Comparison of ENCODE assay signal across 21 cellular contexts in the genomic region with DNA sequence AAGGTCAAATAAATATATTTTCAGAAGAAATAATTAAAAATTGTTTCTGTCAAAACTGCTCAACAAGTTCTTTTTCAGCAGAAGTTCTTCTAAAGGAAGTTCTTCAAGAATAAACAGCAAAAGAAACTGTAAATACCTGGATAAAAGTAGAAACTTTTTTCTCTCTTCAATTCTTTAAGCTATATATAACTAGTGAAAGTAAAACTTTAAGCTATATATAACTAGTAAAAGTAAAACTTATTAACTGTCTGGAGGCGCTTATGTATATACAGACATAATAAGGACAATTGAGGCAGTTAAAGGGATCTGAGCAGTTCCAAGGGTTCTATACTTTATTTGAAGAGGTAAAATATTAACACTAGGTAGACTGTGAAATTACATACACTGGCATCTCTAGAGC.
"Had no signal": no experiment of that assay in that cellular context is flagged by ENCODE, and none has a peak within 500 bp of the region (broad histone marks: within the 10 kb centered on the region; RNA-seq: fewer than 3 reads in every experiment).

No MANE protein-coding gene starts in this region.

- FAIRE-seq: astrocyte had no signal

- DNase-seq: activated CD4-positive, alpha-beta T cell treated with anti-CD3 and anti-CD28 coated beads for 36 hours; activated CD8-positive, alpha-beta memory T cell treated with anti-CD3 and anti-CD28 coated beads, Interleukin-2, amount 50 U/mL, for 4 hours; activated CD8-positive, alpha-beta T cell treated with anti-CD3 and anti-CD28 coated beads for 36 hours; activated gamma-delta T cell treated with Interleukin-2 at 50 U/mL for 16 hours; activated naive CD4-positive, alpha-beta T cell treated with anti-CD3 and anti-CD28 coated beads, Interleukin-2, amount 10 ng/mL, durations not matched to agents 7 days and 5 days; activated T-cell treated with anti-CD3 and anti-CD28 coated beads, Interleukin-2, amount 50 U/mL, for 72 hours; amygdala; KG1; NCI-H1048; NCI-H1930; NCI-H2107; NCI-H2171 treated with DMSO at 0.1 percent for 48 hours; NCI-H226; NCI-H526; NCI-H774; SIG-M5; T-helper 2 cell; WERI-Rb-1 had no signal

- H3K4me1 Mint-ChIP-seq: brain had no signal

- H3K27ac Mint-ChIP-seq: activated CD4-positive, alpha-beta T cell treated with anti-CD3 and anti-CD28 coated beads for 36 hours; activated naive CD4-positive, alpha-beta T cell treated with anti-CD3 and anti-CD28 coated beads, Interleukin-2, amount 10 ng/mL, durations not matched to agents 7 days and 5 days; activated T-helper 2 cell treated with anti-CD3 and anti-CD28 coated beads, Interferon-gamma antibody, Interleukin-2, Interleukin-4, amounts not matched to agents 10 μg/mL and 5 μg/mL and 100 μg/mL, durations not matched to agents 14 hours and 24 hours and 36 hours; brain had no signal

- ATAC-seq: activated CD4-positive, alpha-beta T cell treated with anti-CD3 and anti-CD28 coated beads for 36 hours; activated CD8-positive, alpha-beta T cell treated with anti-CD3 and anti-CD28 coated beads for 36 hours; activated T-cell treated with anti-CD3 and anti-CD28 coated beads, Interleukin-2, amount 50 U/mL, for 72 hours had no signal

- H3K9me3 Mint-ChIP-seq: activated CD8-positive, alpha-beta T cell treated with anti-CD3 and anti-CD28 coated beads for 36 hours; activated naive CD4-positive, alpha-beta T cell treated with anti-CD3 and anti-CD28 coated beads, Interleukin-2, amount 10 ng/mL, durations not matched to agents 7 days and 5 days; activated T-cell treated with anti-CD3 and anti-CD28 coated beads, Interleukin-2, amount 50 U/mL, for 72 hours; activated T-helper 2 cell treated with anti-CD3 and anti-CD28 coated beads, Interferon-gamma antibody, Interleukin-2, Interleukin-4, amounts not matched to agents 10 μg/mL and 5 μg/mL and 100 μg/mL, durations not matched to agents 14 hours and 24 hours and 36 hours had no signal

- H3K4me3 Mint-ChIP-seq: activated CD4-positive, alpha-beta T cell treated with anti-CD3 and anti-CD28 coated beads for 36 hours; activated CD8-positive, alpha-beta T cell treated with anti-CD3 and anti-CD28 coated beads for 36 hours; activated naive CD4-positive, alpha-beta T cell treated with anti-CD3 and anti-CD28 coated beads, Interleukin-2, amount 10 ng/mL, durations not matched to agents 7 days and 5 days; activated T-cell treated with anti-CD3 and anti-CD28 coated beads, Interleukin-2, amount 50 U/mL, for 72 hours; brain had no signal

- H3K27ac ChIP-seq: WERI-Rb-1 had no signal

- H3K27me3 Mint-ChIP-seq: activated CD4-positive, alpha-beta T cell treated with anti-CD3 and anti-CD28 coated beads for 36 hours; activated CD8-positive, alpha-beta T cell treated with anti-CD3 and anti-CD28 coated beads for 36 hours; activated naive CD4-positive, alpha-beta T cell treated with anti-CD3 and anti-CD28 coated beads, Interleukin-2, amount 10 ng/mL, durations not matched to agents 7 days and 5 days; brain had no signal
